13 cellular contexts compared by ENCODE assay signal in genomic region chr22:48491451-48491941, GRCh38.
DNase-seq lines count a peak whose midpoint lies in the region; TF ChIP-seq lines count a peak whose summit lies in the region.
"Had no signal": no experiment of that assay in that cellular context is flagged by ENCODE, and none has a peak within 500 bp of the region (broad histone marks: within the 10 kb centered on the region; RNA-seq: fewer than 3 reads in every experiment).

No MANE protein-coding gene starts in this region.

- H3K9ac ChIP-seq in MM.1S (ENCODE audit: low read length) = peak overlapping the region; percentile 92
- H3K9ac ChIP-seq in endodermal cell (ENCODE audit: extremely low read depth, low read length, poor library complexity, severe bottlenecking) = peak overlapping the region; percentile 15

- no peaks in the 10 kb centered on the region for H3K9me3 ChIP-seq in MM.1S (replicated peaks; ENCODE audit: insufficient read depth, low read length)
- no peaks in the 10 kb centered on the region for H3K9me3 ChIP-seq in endodermal cell (ENCODE audit: control insufficient read depth, low read length)
- no peaks in the 10 kb centered on the region for H3K9me3 ChIP-seq in osteoblast (ENCODE audit: low read depth, low read length)
- H3K9me3 ChIP-seq: SJCRH30 had no signal

- TF ChIP-seq CTCF in MM.1S (IDR thresholded peaks at IDR 0.05; ENCODE audit: low read length) = no peak
- TF ChIP-seq CTCF in endodermal cell (conservative IDR thresholded peaks at IDR 0.05) = no peak
- no peak for TF ChIP-seq CTCF in osteoblast (IDR thresholded peaks at IDR 0.05; ENCODE audit: extremely low read depth, low read depth, low read length)

- H4K20me1 ChIP-seq in MM.1S (ENCODE audit: insufficient read depth, low read length) (peaks cover 11% of the 10 kb centered on the region; the same call in 1 of the 2 replicates), osteoblast (ENCODE audit: insufficient read depth, low read length) (no peaks in the 10 kb centered on the region)

- peaks cover 12% of the 10 kb centered on the region for H3K4me1 Mint-ChIP-seq in endodermal cell

- peak overlapping the region; percentile 61 for H3K4me3 Mint-ChIP-seq in endodermal cell
- H3K4me3 Mint-ChIP-seq: activated naive CD8-positive, alpha-beta T cell; central memory CD8-positive, alpha-beta T cell had no signal

- no peaks in the 10 kb centered on the region for H3K9me3 Mint-ChIP-seq in endodermal cell
- H3K9me3 Mint-ChIP-seq: central memory CD8-positive, alpha-beta T cell had no signal

- H3K27me3 Mint-ChIP-seq in endodermal cell (ENCODE audit: insufficient read depth) = peaks cover 45% of the 10 kb centered on the region

- no peak overlapping the region for H3K27ac Mint-ChIP-seq in endodermal cell
- H3K27ac Mint-ChIP-seq: activated naive CD8-positive, alpha-beta T cell had no signal

- peaks cover 21% of the 10 kb centered on the region for H3F3A ChIP-seq in MM.1S (ENCODE audit: insufficient read depth, low read length)

- DNase-seq in Daoy (ENCODE audit: low read depth) (peak; percentile 8), MM.1S (peak; percentile 58), endodermal cell (peak; percentile 72), osteoblast (ENCODE audit: insufficient read length, low spot score, missing footprints) (peak; percentile 86), NCI-H2081 treated with DMSO at 0.1 percent for 48 hours (lab: John Stamatoyannopoulos, UW) (no peak), HPDE6-E6E7 (ENCODE audit: extremely low spot score) (no peak)
- DNase-seq in stimulated activated CD8-positive, alpha-beta memory T cell treated with anti-CD3 and anti-CD28 coated beads, Interleukin-4, amount 100 ng/mL, for 48 hours = no peak
- DNase-seq: NCI-H82; stimulated activated naive CD8-positive, alpha-beta T cell treated with anti-CD3 and anti-CD28 coated beads, Interleukin-15, Interleukin-2, amounts not matched to agents 100 U/mL and 50 U/mL, for 24 hours; WERI-Rb-1 had no signal

- H3K36me3 ChIP-seq in MM.1S (replicated peaks; ENCODE audit: insufficient read depth, low read length) (no peaks in the 10 kb centered on the region), endodermal cell (ENCODE audit: control insufficient read depth, insufficient read depth, low read length) (no peaks in the 10 kb centered on the region), osteoblast (ENCODE audit: insufficient read depth, low read length) (no peaks in the 10 kb centered on the region)
- H3K36me3 ChIP-seq: SJCRH30, WERI-Rb-1 had no signal

- peak overlapping the region; percentile 69 for H3K27ac ChIP-seq in MM.1S (ENCODE audit: low read length)
- no peak overlapping the region for H3K27ac ChIP-seq in endodermal cell (ENCODE audit: low read depth, low read length)
- H3K27ac ChIP-seq in osteoblast (ENCODE audit: low read depth, low read length) = no peak overlapping the region
- H3K27ac ChIP-seq: SJCRH30, WERI-Rb-1 had no signal

- H3K79me2 ChIP-seq in MM.1S (ENCODE audit: low read length) = peaks cover 66% of the 10 kb centered on the region
- no peaks in the 10 kb centered on the region for H3K79me2 ChIP-seq in osteoblast (ENCODE audit: insufficient read depth, low read length)

- H3K4me2 ChIP-seq in MM.1S (ENCODE audit: low read depth, low read length) = peak overlapping the region; percentile 99
- H3K4me2 ChIP-seq in osteoblast (ENCODE audit: insufficient read depth, low read length) = no peak overlapping the region

- H3K4me3 ChIP-seq in MM.1S (ENCODE audit: low read length) (peak overlapping the region; percentile 86), endodermal cell (ENCODE audit: low read length) (peak overlapping the region; percentile 83), osteoblast (ENCODE audit: insufficient read depth, low read length) (no peak overlapping the region)
- H3K4me3 ChIP-seq: SJCRH30 had no signal

- no peaks in the 10 kb centered on the region for H3K36me3 Mint-ChIP-seq in endodermal cell (ENCODE audit: low read depth)
- H3K36me3 Mint-ChIP-seq: activated naive CD8-positive, alpha-beta T cell had no signal

- H3K27me3 ChIP-seq in MM.1S (replicated peaks; ENCODE audit: insufficient read depth, low read length) (no peaks in the 10 kb centered on the region), endodermal cell (ENCODE audit: control insufficient read depth, insufficient read depth, low read length, poor library complexity, severe bottlenecking) (peaks cover 9% of the 10 kb centered on the region), osteoblast (ENCODE audit: insufficient read depth, low read length) (peaks cover 21% of the 10 kb centered on the region)

- no peaks in the 10 kb centered on the region for H3K9me2 ChIP-seq in MM.1S (replicated peaks; ENCODE audit: insufficient read depth, low read length)

- peaks cover 8% of the 10 kb centered on the region; the same call in 1 of the 2 replicates for H3K4me1 ChIP-seq in MM.1S (ENCODE audit: low read length)
- peaks cover 8% of the 10 kb centered on the region for H3K4me1 ChIP-seq in endodermal cell (ENCODE audit: control insufficient read depth, insufficient read depth, low read length)
- H3K4me1 ChIP-seq in osteoblast (ENCODE audit: insufficient read depth, low read length) = no peaks in the 10 kb centered on the region
- H3K4me1 ChIP-seq: SJCRH30 had no signal

- 12 to 18% methylated on average over 8 to 19 of the region's 19 CpGs for WGBS in endodermal cell (ENCODE audit: insufficient coverage in 1 of 2, insufficient read length in 1 of 2), 2 experiments

- peak overlapping the region; percentile 33; the same call in 1 of the 2 replicates for H2AFZ ChIP-seq in MM.1S (ENCODE audit: low read length)
- H2AFZ ChIP-seq in osteoblast (ENCODE audit: low read length) = no peak overlapping the region

Comparison
In these comparisons a context has a peak if more than half of its experiments do, and no peak if none do; other contexts are left out.
1. DNase-seq: peak in Daoy (single experiment), MM.1S (single experiment), endodermal cell (single experiment) and osteoblast (single experiment); none in NCI-H2081 treated with DMSO at 0.1 percent for 48 hours (single experiment), HPDE6-E6E7 (single experiment) and stimulated activated CD8-positive, alpha-beta memory T cell treated with anti-CD3 and anti-CD28 coated beads, Interleukin-4, amount 100 ng/mL, for 48 hours (single experiment).